In the genomic region with DNA sequence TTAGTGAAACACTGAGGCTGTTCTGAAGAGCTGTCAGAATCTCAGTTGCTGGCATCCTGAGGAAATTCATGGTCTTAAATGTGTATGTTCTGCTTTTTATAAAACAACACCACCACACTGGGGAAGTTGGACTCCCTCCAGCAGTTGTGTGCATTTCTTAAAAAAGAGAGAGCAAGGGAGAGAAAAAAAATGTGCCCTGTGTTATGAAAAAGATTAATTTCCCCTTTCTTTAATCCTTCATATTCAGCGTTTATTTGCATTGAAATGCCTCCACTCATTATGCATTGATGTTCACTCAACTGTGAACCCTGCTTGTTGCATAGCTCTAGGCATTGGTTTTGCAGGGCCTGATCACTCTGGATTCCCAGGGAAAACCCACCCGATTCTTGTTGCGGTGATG, we compare ENCODE assay signal across 10 cellular contexts. TPM values are rescaled to one million over a fixed set of nuclear protein-coding genes. Genes with fewer than 3 reads are reported as not detected.
DNase-seq lines count a peak whose midpoint lies in the region; ATAC-seq, FAIRE-seq and TF ChIP-seq lines count a peak whose summit lies in the region.
"Had no signal": no experiment of that assay in that cellular context is flagged by ENCODE, and none has a peak within 500 bp of the region (broad histone marks: within the 10 kb centered on the region; RNA-seq: fewer than 3 reads in every experiment).

No MANE protein-coding gene starts in this region.

- no peak for TF ChIP-seq EP300 in GM12878 (IDR thresholded peaks at IDR 0.05; ENCODE audit: borderline replicate concordance in 1 of 2, control insufficient read depth in 1 of 2, low read depth in 2 of 2, low read length in 2 of 2)

- peaks cover 62% of the 10 kb centered on the region for H3K4me1 ChIP-seq in DOHH2 (ENCODE audit: control insufficient read depth, low read length)
- peaks cover 22% of the 10 kb centered on the region for H3K4me1 ChIP-seq in GM12878 (ENCODE audit: control insufficient read depth, insufficient read depth, low read length)
- H3K4me1 ChIP-seq in neutrophil (ENCODE audit: control insufficient read depth in 1 of 2, insufficient read depth in 1 of 2, low read depth in 1 of 2, low read length in 1 of 2): peaks cover 13 to 14% of the 10 kb centered on the region in 2 experiments

- H3K9me3 ChIP-seq in DOHH2 (ENCODE audit: control insufficient read depth, insufficient read depth, low read length) (no peaks in the 10 kb centered on the region), GM12878 (replicated peaks; ENCODE audit: control insufficient read depth, insufficient read depth, low read length) (no peaks in the 10 kb centered on the region), neutrophil (no peaks in the 10 kb centered on the region)

- H3K36me3 ChIP-seq in DOHH2 (ENCODE audit: control insufficient read depth, low read length) (no peaks in the 10 kb centered on the region), GM12878 (ENCODE audit: control insufficient read depth in 2 of 2, insufficient read depth in 2 of 2, low read length in 1 of 2) (no peaks in the 10 kb centered on the region; a peak in 1 of 4 replicates), neutrophil (no peaks in the 10 kb centered on the region)

- peak overlapping the region; percentile 35 for H3K4me3 ChIP-seq in DOHH2 (ENCODE audit: low read length)
- no peak overlapping the region for H3K4me3 ChIP-seq in GM12878
- H3K4me3 ChIP-seq in neutrophil (ENCODE audit: low read depth in 1 of 2, low read length in 1 of 2): no peak overlapping the region

- BruUV-seq in GM12878 (replicated peaks; lab: Mats Ljungman, UMichigan): no TSS peak

- TF ChIP-seq CTCF in DOHH2 (IDR thresholded peaks at IDR 0.05; ENCODE audit: low read depth, low read length, poor library complexity, severe bottlenecking): no peak
- no peak for TF ChIP-seq CTCF in GM12878 (IDR thresholded peaks at IDR 0.05 in 2 of 3, conservative IDR thresholded peaks at IDR 0.05 in 1 of 3; ENCODE audit: control insufficient read depth in 2 of 3, extremely low read depth in 1 of 3, insufficient read depth in 1 of 3, low read depth in 3 of 3, low read length in 3 of 3)
- no peak for TF ChIP-seq CTCF in neutrophil (IDR thresholded peaks at IDR 0.05)
- no peak for TF ChIP-seq CTCF in GM10248 (IDR thresholded peaks at IDR 0.05; ENCODE audit: control extremely low read depth, extremely low read depth, low read depth, missing control alignments)

- RAD21 ChIA-PET in GM12878 (lab: Charles Lee; ENCODE audit: unreplicated experiment): interaction anchor here (1.0 to 3.0 kb wide), 2 partner anchors 26 to 29 kb away, joined by 3 to 6 read pairs; no protein-coding TSS in a partner anchor

- SMC1A ChIA-PET in GM12878 (lab: Charles Lee; ENCODE audit: uncharacterized antibody, unreplicated experiment): interaction anchor here (0.9 kb wide), 1 partner anchor 15 kb away, joined by 3 read pairs; no protein-coding TSS in a partner anchor

- no peaks in the 10 kb centered on the region for H3K9me2 ChIP-seq in DOHH2 (replicated peaks; ENCODE audit: control insufficient read depth, low read length)

- H4K20me1 ChIP-seq in DOHH2 (ENCODE audit: control insufficient read depth, insufficient read depth, low read depth, low read length) (no peaks in the 10 kb centered on the region), GM12878 (ENCODE audit: control insufficient read depth, insufficient read depth) (no peaks in the 10 kb centered on the region)

- TF ChIP-seq RAD21 in GM12878 (IDR thresholded peaks at IDR 0.05; ENCODE audit: insufficient read depth, low read depth, low read length): no peak

- peaks cover 13% of the 10 kb centered on the region for H3F3A ChIP-seq in DOHH2 (ENCODE audit: control insufficient read depth, insufficient read depth)

- POLR2A ChIA-PET in GM12878 (lab: Charles Lee) (interaction anchor here (0.5 kb wide), 1 partner anchor 165 kb away, joined by 3 read pairs; no protein-coding TSS in a partner anchor), GM10248 (lab: Yijun Ruan, JAX) (no interaction called here)

- ATAC-seq in GM12878: no peak
- no peak for ATAC-seq in HG03045 (IDR thresholded peaks at IDR 0.05; ENCODE audit: unreplicated experiment)
- no peak for ATAC-seq in GM21717 (IDR thresholded peaks at IDR 0.05; ENCODE audit: unreplicated experiment)
- ATAC-seq: PC-3 had no signal

- H3K27ac ChIP-seq in DOHH2 (ENCODE audit: low read depth, low read length): peak overlapping the region; percentile 60
- 0 out of 2 replicates have a peak overlapping the region, but pooled peaks have one; percentile 17 for H3K27ac ChIP-seq in GM12878 (ENCODE audit: control insufficient read depth, insufficient read depth)
- peak overlapping the region; percentile 54 for H3K27ac ChIP-seq in neutrophil

- FAIRE-seq in GM12878 (lab: Jason Lieb, UNC): no peak

- H3K4me2 ChIP-seq in DOHH2 (ENCODE audit: low read length) (peak overlapping the region; percentile 59), GM12878 (ENCODE audit: control insufficient read depth, insufficient read depth) (no peak overlapping the region)

- peak; percentile 80 for DNase-seq in NCI-H69 (lab: John Stamatoyannopoulos, UW)
- no peak for DNase-seq in GM12878 (ENCODE audit: low read depth, low spot score)
- DNase-seq in NK-92 (lab: John Stamatoyannopoulos, UW; ENCODE audit: unreplicated experiment): no peak
- no peak for DNase-seq in GM10248 (ENCODE audit: extremely low spot score)
- DNase-seq: DND-41, PC-3 had no signal

- no peak overlapping the region for H3K9ac ChIP-seq in GM12878 (ENCODE audit: control insufficient read depth, insufficient read depth, low read length)

- no peaks in the 10 kb centered on the region for H3K27me3 ChIP-seq in DOHH2 (ENCODE audit: control insufficient read depth, low read length)
- H3K27me3 ChIP-seq in GM12878 (replicated peaks in 1 of 2; ENCODE audit: control insufficient read depth in 2 of 2, insufficient read depth in 2 of 2, low read length in 1 of 2): no peaks in the 10 kb centered on the region
- no peaks in the 10 kb centered on the region for H3K27me3 ChIP-seq in neutrophil

- intact Hi-C loops in GM12878 (cut with micrococcal nuclease; ENCODE audit: unreplicated experiment): no loop called here

- 63% methylated on average over 3 of the region's 3 CpGs for WGBS in GM12878 (ENCODE audit: insufficient coverage, insufficient replicate concordance, low lambda C conversion rate, missing lambda C conversion rate)

- H2AFZ ChIP-seq in GM12878 (ENCODE audit: control insufficient read depth, low read depth, low read length): no peak overlapping the region

- CTCF ChIA-PET in GM12878 (lab: Yijun Ruan, JAX) (interaction anchor here (1.0 to 1.6 kb wide), 3 partner anchors 29 to 239 kb away, joined by 3 read pairs; no protein-coding TSS in a partner anchor), GM10248 (lab: Yijun Ruan, JAX) (no interaction called here)

- no peak for TF ChIP-seq POLR2A in GM12878 (IDR thresholded peaks at IDR 0.05; ENCODE audit: low read depth, low read length)

- in situ Hi-C loops in GM12878 (cut with MboI): no loop called here

- no peaks in the 10 kb centered on the region for H3K79me2 ChIP-seq in DOHH2 (ENCODE audit: control insufficient read depth, low read length)
- H3K79me2 ChIP-seq in GM12878 (ENCODE audit: control insufficient read depth, insufficient read depth, low read length): peaks cover 9% of the 10 kb centered on the region

TF ChIP-seq in GM12878, 131 proteins besides CTCF, POLR2A, EP300 and RAD21 (continues in another document):
- TF ChIP-seq ZSCAN29 (IDR thresholded peaks at IDR 0.05) (no peak), KAT2A (conservative IDR thresholded peaks at IDR 0.05; ENCODE audit: control insufficient read depth, low read depth, low read length) (no peak), BACH1 (IDR thresholded peaks at IDR 0.05; ENCODE audit: borderline replicate concordance) (no peak), RAD51 (IDR thresholded peaks at IDR 0.05) (no peak), SRF (IDR thresholded peaks at IDR 0.05; ENCODE audit: low read depth in 2 of 2, low read length in 2 of 2) (no peak), GABPA (IDR thresholded peaks at IDR 0.05; ENCODE audit: low read depth) (no peak), TBL1XR1 (IDR thresholded peaks at IDR 0.05; ENCODE audit: low read depth, low read length) (no peak)
- TF ChIP-seq, protein P1, sequence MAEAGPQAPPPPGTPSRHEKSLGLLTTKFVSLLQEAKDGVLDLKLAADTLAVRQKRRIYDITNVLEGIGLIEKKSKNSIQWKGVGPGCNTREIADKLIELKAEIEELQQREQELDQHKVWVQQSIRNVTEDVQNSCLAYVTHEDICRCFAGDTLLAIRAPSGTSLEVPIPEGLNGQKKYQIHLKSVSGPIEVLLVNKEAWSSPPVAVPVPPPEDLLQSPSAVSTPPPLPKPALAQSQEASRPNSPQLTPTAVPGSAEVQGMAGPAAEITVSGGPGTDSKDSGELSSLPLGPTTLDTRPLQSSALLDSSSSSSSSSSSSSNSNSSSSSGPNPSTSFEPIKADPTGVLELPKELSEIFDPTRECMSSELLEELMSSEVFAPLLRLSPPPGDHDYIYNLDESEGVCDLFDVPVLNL (IDR thresholded peaks at IDR 0.05; ENCODE audit: low read depth, low read length): no peak

RNA-seq across cellular contexts. Expression of a gene that starts 4.4 kb away (rescaled TPM):
- total RNA-seq in GM12878 (2013; cell fraction: nucleolus; rRNA removed): 96.4 and 97.4 TPM in 2 replicates
- total RNA-seq in GM12878 (2014; rRNA removed) (13.4 and 14.1 TPM in 2 replicates), GM12878 (2014; rRNA removed; fragmentation: Illumina TruSeq; extraction: Trizol) (15.5 and 16.2 TPM in 2 replicates), GM12878 (2021) (34.1 and 35.3 TPM in 2 replicates)
- 9.4 TPM for polyA plus RNA-seq in GM12878 (2011; ENCODE audit: low read depth)
- polyA plus RNA-seq in GM12878 (2011; rRNA removed) (19.0 and 30.8 TPM in 2 replicates), GM12878 (2014; fragmentation: Illumina TruSeq; extraction: Trizol) (20.5 and 22.6 TPM in 2 replicates), GM12878 (2014; fragmentation: Nextera tagmentation; extraction: Ambion mirVana) (1 to 10 TPM; 5.1 to 7.4 TPM), GM12878 (2014; rRNA removed) (13.1 and 15.4 TPM in 2 replicates), GM12878 (2016; fragmentation: Nextera tagmentation; extraction: Ambion mirVana) (1 to 10 TPM; 7.0 to 7.7 TPM)
- polyA plus RNA-seq in GM12878 (2011; cell fraction: cytosol; rRNA removed): 13.4 and 18.3 TPM in 2 replicates
- 23.9 and 29.3 TPM in 2 replicates for polyA plus RNA-seq in GM12878 (2011; cell fraction: nucleus; rRNA removed)
- polyA plus RNA-seq in GM12878 (2012): 13.6 and 15.9 TPM in 2 replicates
- 32.6 and 115 TPM in 2 replicates for polyA minus RNA-seq in GM12878 (2011; rRNA and poly(A)+ RNA removed)
- polyA minus RNA-seq in GM12878 (2011; cell fraction: cytosol; rRNA and poly(A)+ RNA removed): 12.2 and 13.2 TPM in 2 replicates
- polyA minus RNA-seq in GM12878 (2011; cell fraction: nucleus; rRNA and poly(A)+ RNA removed): 18.5 and 29.1 TPM in 2 replicates
